ENCODE assay signal across 1 cellular context in the genomic region with DNA sequence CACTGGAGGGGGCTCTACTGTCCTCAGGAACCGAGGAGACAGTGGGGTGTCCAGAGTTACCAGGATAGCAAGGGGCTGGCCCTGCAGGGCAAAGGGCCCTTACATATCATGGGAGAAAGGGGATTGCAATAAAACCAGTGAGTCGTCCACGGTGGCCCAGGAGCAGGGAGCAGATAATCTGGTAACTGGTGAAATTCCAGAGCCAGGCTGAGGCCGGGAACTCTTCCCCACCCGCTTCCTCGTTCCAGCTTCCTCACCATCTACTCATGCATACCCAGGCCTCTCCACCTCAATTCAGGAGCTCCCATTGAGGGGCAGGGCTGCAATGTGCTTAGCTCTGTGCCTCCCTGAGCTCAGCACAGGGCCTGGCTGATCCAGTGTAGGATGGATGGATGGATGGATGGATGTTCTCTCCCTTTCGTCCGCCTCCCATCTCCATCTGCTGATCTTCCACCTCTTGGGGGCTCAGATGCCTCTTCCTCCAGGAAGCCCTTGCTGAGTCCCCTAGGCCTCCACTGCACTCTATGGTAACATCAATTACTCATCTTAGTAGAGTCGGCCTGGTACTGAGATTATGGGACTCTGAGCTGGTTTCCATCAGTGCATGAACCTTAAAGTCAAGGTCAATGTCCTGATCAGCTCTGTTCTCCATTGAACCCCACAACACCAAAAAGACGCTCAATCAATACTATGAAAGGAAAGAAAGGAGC.
TF ChIP-seq lines count a peak whose summit lies in the region.

No MANE protein-coding gene starts in this region.

TF ChIP-seq in HCT116, 20 proteins besides CTCF, POLR2A, EP300 and RAD21 (continued from another document):
- TF ChIP-seq TCF7L2 (IDR thresholded peaks at IDR 0.05; ENCODE audit: borderline replicate concordance, extremely low read depth, insufficient read depth, insufficient read length) = no peak
- no peak for TF ChIP-seq FOSL1 (IDR thresholded peaks at IDR 0.05; ENCODE audit: low read depth)
- TF ChIP-seq, protein P1, sequence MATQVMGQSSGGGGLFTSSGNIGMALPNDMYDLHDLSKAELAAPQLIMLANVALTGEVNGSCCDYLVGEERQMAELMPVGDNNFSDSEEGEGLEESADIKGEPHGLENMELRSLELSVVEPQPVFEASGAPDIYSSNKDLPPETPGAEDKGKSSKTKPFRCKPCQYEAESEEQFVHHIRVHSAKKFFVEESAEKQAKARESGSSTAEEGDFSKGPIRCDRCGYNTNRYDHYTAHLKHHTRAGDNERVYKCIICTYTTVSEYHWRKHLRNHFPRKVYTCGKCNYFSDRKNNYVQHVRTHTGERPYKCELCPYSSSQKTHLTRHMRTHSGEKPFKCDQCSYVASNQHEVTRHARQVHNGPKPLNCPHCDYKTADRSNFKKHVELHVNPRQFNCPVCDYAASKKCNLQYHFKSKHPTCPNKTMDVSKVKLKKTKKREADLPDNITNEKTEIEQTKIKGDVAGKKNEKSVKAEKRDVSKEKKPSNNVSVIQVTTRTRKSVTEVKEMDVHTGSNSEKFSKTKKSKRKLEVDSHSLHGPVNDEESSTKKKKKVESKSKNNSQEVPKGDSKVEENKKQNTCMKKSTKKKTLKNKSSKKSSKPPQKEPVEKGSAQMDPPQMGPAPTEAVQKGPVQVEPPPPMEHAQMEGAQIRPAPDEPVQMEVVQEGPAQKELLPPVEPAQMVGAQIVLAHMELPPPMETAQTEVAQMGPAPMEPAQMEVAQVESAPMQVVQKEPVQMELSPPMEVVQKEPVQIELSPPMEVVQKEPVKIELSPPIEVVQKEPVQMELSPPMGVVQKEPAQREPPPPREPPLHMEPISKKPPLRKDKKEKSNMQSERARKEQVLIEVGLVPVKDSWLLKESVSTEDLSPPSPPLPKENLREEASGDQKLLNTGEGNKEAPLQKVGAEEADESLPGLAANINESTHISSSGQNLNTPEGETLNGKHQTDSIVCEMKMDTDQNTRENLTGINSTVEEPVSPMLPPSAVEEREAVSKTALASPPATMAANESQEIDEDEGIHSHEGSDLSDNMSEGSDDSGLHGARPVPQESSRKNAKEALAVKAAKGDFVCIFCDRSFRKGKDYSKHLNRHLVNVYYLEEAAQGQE (IDR thresholded peaks at IDR 0.05; ENCODE audit: low read depth) = no peak
- no peak for TF ChIP-seq JUND (IDR thresholded peaks at IDR 0.05)
- no peak for TF ChIP-seq POLR2AphosphoS5 (IDR thresholded peaks at IDR 0.05; ENCODE audit: low read depth, low read length)
- TF ChIP-seq, protein P2, sequence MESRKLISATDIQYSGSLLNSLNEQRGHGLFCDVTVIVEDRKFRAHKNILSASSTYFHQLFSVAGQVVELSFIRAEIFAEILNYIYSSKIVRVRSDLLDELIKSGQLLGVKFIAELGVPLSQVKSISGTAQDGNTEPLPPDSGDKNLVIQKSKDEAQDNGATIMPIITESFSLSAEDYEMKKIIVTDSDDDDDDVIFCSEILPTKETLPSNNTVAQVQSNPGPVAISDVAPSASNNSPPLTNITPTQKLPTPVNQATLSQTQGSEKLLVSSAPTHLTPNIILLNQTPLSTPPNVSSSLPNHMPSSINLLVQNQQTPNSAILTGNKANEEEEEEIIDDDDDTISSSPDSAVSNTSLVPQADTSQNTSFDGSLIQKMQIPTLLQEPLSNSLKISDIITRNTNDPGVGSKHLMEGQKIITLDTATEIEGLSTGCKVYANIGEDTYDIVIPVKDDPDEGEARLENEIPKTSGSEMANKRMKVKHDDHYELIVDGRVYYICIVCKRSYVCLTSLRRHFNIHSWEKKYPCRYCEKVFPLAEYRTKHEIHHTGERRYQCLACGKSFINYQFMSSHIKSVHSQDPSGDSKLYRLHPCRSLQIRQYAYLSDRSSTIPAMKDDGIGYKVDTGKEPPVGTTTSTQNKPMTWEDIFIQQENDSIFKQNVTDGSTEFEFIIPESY (IDR thresholded peaks at IDR 0.05; ENCODE audit: extremely low read depth, insufficient replicate concordance, low read length) = no peak
